In genomic region chr18:51076503-51076902, GRCh38 we compare ENCODE assay signal across 28 cellular contexts. TPM values are rescaled to one million over a fixed set of nuclear protein-coding genes. Genes with fewer than 3 reads are reported as not detected.
DNase-seq lines count a peak whose midpoint lies in the region; ATAC-seq, FAIRE-seq and TF ChIP-seq lines count a peak whose summit lies in the region.
"Had no signal": no experiment of that assay in that cellular context is flagged by ENCODE, and none has a peak within 500 bp of the region (broad histone marks: within the 10 kb centered on the region; RNA-seq: fewer than 3 reads in every experiment).

No MANE protein-coding gene starts in this region.

- no peak for DNase-seq in HFFc6
- DNase-seq in fibroblast of lung (ENCODE audit: low read depth in 2 of 2) = peak; percentile 7 to 28
- DNase-seq in osteoblast (ENCODE audit: insufficient read length, low spot score, missing footprints) = no peak
- DNase-seq in DMS153 treated with DMSO at 0.1 percent for 48 hours (lab: John Stamatoyannopoulos, UW; ENCODE audit: unreplicated experiment) = no peak
- DNase-seq in GM19239 (ENCODE audit: insufficient read length, low spot score) = no peak
- DNase-seq: Caco-2; CD8-positive, alpha-beta T cell; DMS79; GDM1; H7; Karpas-422; NCI-H1105; NCI-H1436 treated with DMSO at 0.1 percent for 48 hours; NCI-H187 treated with DMSO at 0.1 percent for 48 hours; NCI-H2171 treated with DMSO at 0.1 percent for 48 hours; NCI-H345; NCI-H510A treated with DMSO at 0.1 percent for 48 hours; NCI-H774; PC-3; SK-N-SH had no signal

- FAIRE-seq in GM19239 (lab: Jason Lieb, UNC) = no peak
- FAIRE-seq: A549, GM12878, HepG2 had no signal

- H3K36me3 Mint-ChIP-seq in HFFc6 (ENCODE audit: low read depth) = peaks cover 40% of the 10 kb centered on the region

- H3K79me2 ChIP-seq in ACC112 (ENCODE audit: control insufficient read depth, insufficient read depth, low read length, unreplicated experiment) = peaks cover 29% of the 10 kb centered on the region
- H3K79me2 ChIP-seq in fibroblast of lung (ENCODE audit: control insufficient read depth, insufficient read depth, low read length) = peaks cover 21% of the 10 kb centered on the region
- H3K79me2 ChIP-seq in osteoblast (ENCODE audit: insufficient read depth, low read length) = peaks cover 44% of the 10 kb centered on the region

- H3K27ac ChIP-seq in ACC112 (ENCODE audit: low read depth, low read length) (peak overlapping the region; percentile 50), fibroblast of lung (ENCODE audit: insufficient read depth, low read length) (no peak overlapping the region), osteoblast (ENCODE audit: low read depth, low read length) (peak overlapping the region; percentile 49)
- H3K27ac ChIP-seq: A549, C4-2B had no signal

- no peaks in the 10 kb centered on the region for H3K9me3 Mint-ChIP-seq in HFFc6
- H3K9me3 Mint-ChIP-seq: CD8-positive, alpha-beta T cell had no signal

- H3K27me3 Mint-ChIP-seq in HFFc6 (ENCODE audit: insufficient read depth) = no peaks in the 10 kb centered on the region; the same call in 1 of the 2 replicates
- H3K27me3 Mint-ChIP-seq: B cell had no signal

- H3K4me1 ChIP-seq in ACC112 (ENCODE audit: control insufficient read depth, insufficient read depth, low read length, unreplicated experiment) = peaks cover 14% of the 10 kb centered on the region
- peaks cover 4% of the 10 kb centered on the region for H3K4me1 ChIP-seq in fibroblast of lung (ENCODE audit: control insufficient read depth, extremely low read depth, insufficient read depth, low read length)
- peaks cover 7% of the 10 kb centered on the region for H3K4me1 ChIP-seq in osteoblast (ENCODE audit: insufficient read depth, low read length)
- H3K4me1 ChIP-seq: A549, Caco-2 had no signal

- no peak for TF ChIP-seq CTCF in HFFc6 (IDR thresholded peaks at IDR 0.05)
- no peak for TF ChIP-seq CTCF in fibroblast of lung (conservative IDR thresholded peaks at IDR 0.05 in 1 of 2, IDR thresholded peaks at IDR 0.05 in 1 of 2; ENCODE audit: low read depth in 1 of 2, low read length in 2 of 2)
- TF ChIP-seq CTCF in osteoblast (IDR thresholded peaks at IDR 0.05; ENCODE audit: extremely low read depth, low read depth, low read length) = no peak

- H3K9ac ChIP-seq in fibroblast of lung (ENCODE audit: insufficient read depth, low read length) = no peak overlapping the region
- H3K9ac ChIP-seq: SK-N-SH had no signal

- ATAC-seq in GM18502 (IDR thresholded peaks at IDR 0.05; ENCODE audit: poor library complexity, unreplicated experiment) (no peak), GM21723 (IDR thresholded peaks at IDR 0.05; ENCODE audit: unreplicated experiment) (no peak)
- ATAC-seq: A549; CD8-positive, alpha-beta T cell; HepG2; PC-3 had no signal

- H3K9me3 ChIP-seq in fibroblast of lung (ENCODE audit: control insufficient read depth, insufficient read depth, low read depth, low read length) = no peaks in the 10 kb centered on the region
- no peaks in the 10 kb centered on the region for H3K9me3 ChIP-seq in osteoblast (ENCODE audit: low read depth, low read length)
- H3K9me3 ChIP-seq: A549, Caco-2, SK-N-SH had no signal

- peak overlapping the region; percentile 77 for H3K27ac Mint-ChIP-seq in HFFc6
- H3K27ac Mint-ChIP-seq: B cell; CD8-positive, alpha-beta T cell had no signal

- H3K4me1 Mint-ChIP-seq in HFFc6 (ENCODE audit: low read depth) = peaks cover 32% of the 10 kb centered on the region

- H2AFZ ChIP-seq in ACC112 (ENCODE audit: low read length, unreplicated experiment) (no peak overlapping the region), fibroblast of lung (ENCODE audit: low read length) (no peak overlapping the region), osteoblast (ENCODE audit: low read length) (no peak overlapping the region)

- H3K36me3 ChIP-seq in ACC112 (ENCODE audit: insufficient read depth, low read length) (peaks cover 61% of the 10 kb centered on the region), fibroblast of lung (ENCODE audit: control insufficient read depth, insufficient read depth, low read length) (peaks cover 2% of the 10 kb centered on the region), osteoblast (ENCODE audit: insufficient read depth, low read length) (peaks cover 33% of the 10 kb centered on the region)

- no peak overlapping the region for H3K4me3 Mint-ChIP-seq in HFFc6
- H3K4me3 Mint-ChIP-seq: B cell; CD8-positive, alpha-beta T cell had no signal

- H4K20me1 ChIP-seq in fibroblast of lung (ENCODE audit: control insufficient read depth, extremely low read depth, insufficient read depth, low read length) (no peaks in the 10 kb centered on the region), osteoblast (ENCODE audit: insufficient read depth, low read length) (no peaks in the 10 kb centered on the region)

- H3K27me3 ChIP-seq in ACC112 (ENCODE audit: insufficient read depth, low read length) (no peaks in the 10 kb centered on the region), fibroblast of lung (ENCODE audit: control insufficient read depth, insufficient read depth, low read length) (no peaks in the 10 kb centered on the region), osteoblast (ENCODE audit: insufficient read depth, low read length) (no peaks in the 10 kb centered on the region)

- H3K4me3 ChIP-seq in ACC112 (ENCODE audit: low read depth, low read length) (no peak overlapping the region), fibroblast of lung (replicated peaks in 1 of 4; ENCODE audit: control extremely low read depth in 1 of 4, insufficient read depth in 1 of 4, low read depth in 3 of 4, low read length in 4 of 4) (no peak overlapping the region), osteoblast (ENCODE audit: insufficient read depth, low read length) (no peak overlapping the region)
- H3K4me3 ChIP-seq: A549, GM12878 had no signal

- no peak overlapping the region for H3K4me2 ChIP-seq in fibroblast of lung (ENCODE audit: extremely low read depth, insufficient read depth, low read length)
- no peak overlapping the region for H3K4me2 ChIP-seq in osteoblast (ENCODE audit: insufficient read depth, low read length)
- H3K4me2 ChIP-seq: A549, SK-N-SH had no signal

RNA-seq across cellular contexts. Expression of gene SMAD4, which starts 46.5 kb away (rescaled TPM):
- total RNA-seq in HFFc6 (2021; fragmentation: NEBNext Ultra II Directional; extraction: Animal tissue kit (Norgen Biotek cat#: 25700)) = 10 to 100 TPM; 77.2 to 97.9 (median 84.0) TPM
- total RNA-seq in fibroblast of lung = 49.8 and 71.5 TPM in 2 replicates
- polyA plus RNA-seq in fibroblast of lung = 108 and 161 TPM in 2 replicates
- polyA plus RNA-seq in fibroblast of lung (2012) = 49.9 and 65.3 TPM in 2 replicates
- polyA minus RNA-seq in fibroblast of lung (ENCODE audit: low replicate concordance) = 115 and 239 TPM in 2 replicates
- 121 and 128 TPM in 2 replicates for total RNA-seq in osteoblast

Comparison
In these comparisons a context has a peak if more than half of its experiments do, and no peak if none do; other contexts are left out.
1. DNase-seq: peak in fibroblast of lung (2 of 2); none in HFFc6 (single experiment), osteoblast (single experiment), DMS153 treated with DMSO at 0.1 percent for 48 hours (single experiment) and GM19239 (single experiment).